24 cellular contexts compared by ENCODE assay signal in genomic region chr3:45819543-45819942, GRCh38. TPM values are rescaled to one million over a fixed set of nuclear protein-coding genes. Genes with fewer than 3 reads are reported as not detected.
DNase-seq lines count a peak whose midpoint lies in the region; ATAC-seq, FAIRE-seq and TF ChIP-seq lines count a peak whose summit lies in the region.
"Had no signal": no experiment of that assay in that cellular context is flagged by ENCODE, and none has a peak within 500 bp of the region (broad histone marks: within the 10 kb centered on the region; RNA-seq: fewer than 3 reads in every experiment).

No MANE protein-coding gene starts in this region.

- TF ChIP-seq RAD21 in HepG2 (CRISPR knock-in tag; IDR thresholded peaks at IDR 0.05): no peak

- POLR2A ChIA-PET in HepG2 (lab: Yijun Ruan, JAX): no interaction called here

- H3K4me1 ChIP-seq in skeletal muscle tissue (ENCODE audit: control insufficient read depth in 3 of 3, insufficient read depth in 3 of 3, low read length in 3 of 3): peaks cover 36 to 50% (median 40%) of the 10 kb centered on the region in 3 donors
- H3K4me1 ChIP-seq in HepG2 (ENCODE audit: insufficient read depth, low read length): no peaks in the 10 kb centered on the region

- intact Hi-C loops in HepG2 (cut with micrococcal nuclease; ENCODE audit: unreplicated experiment): no loop called here

- ATAC-seq in HepG2: no peak
- ATAC-seq: activated T-cell treated with anti-CD3 and anti-CD28 coated beads, Interleukin-2, amount 50 U/mL, for 72 hours; lower lobe of right lung; natural killer cell treated with Interleukin-12 subunit alpha and Interleukin-12 subunit beta and Interleukin-15 and Interleukin-18, amount 100 ng/mL, for 72 hours had no signal

- DNase-seq in GM03348 (ENCODE audit: low spot score): peak; percentile 37
- DNase-seq in RPMI7951 (ENCODE audit: low read depth): peak; percentile 52
- DNase-seq in fibroblast of the conjunctiva (ENCODE audit: low read depth): peak; percentile 10
- no peak for DNase-seq in NCI-H510A (lab: John Stamatoyannopoulos, UW)
- DNase-seq in activated CD8-positive, alpha-beta memory T cell treated with anti-CD3 and anti-CD28 coated beads, Interleukin-2, amount 50 U/mL, for 4 hours: no peak
- no peak for DNase-seq in HepG2 (ENCODE audit: low spot score)
- DNase-seq: activated CD4-positive, alpha-beta T cell treated with anti-CD3 and anti-CD28 coated beads, Interleukin-2, amount 10 ng/mL, durations not matched to agents 24 days and 14 days; activated naive CD4-positive, alpha-beta T cell treated with anti-CD3 and anti-CD28 coated beads for 36 hours; activated T-cell treated with anti-CD3 and anti-CD28 coated beads, Interleukin-2, amount 50 U/mL, for 72 hours; adrenal gland; DND-41; Kasumi-1; lower lobe of right lung; NCI-H1092 treated with DMSO at 0.1 percent for 48 hours; NCI-H2029; NCI-H69; SJCRH30; stimulated activated CD4-positive, alpha-beta T cell treated with anti-CD3 and anti-CD28 coated beads, Interleukin-2, amount 100 ng/mL, for 24 hours had no signal

- no TSS peak for BruUV-seq in HepG2 (replicated peaks; lab: Mats Ljungman, UMichigan)

- no peak overlapping the region for H3K4me2 ChIP-seq in HepG2 (ENCODE audit: low read depth, low read length)
- H3K4me2 ChIP-seq: smooth muscle cell had no signal

- TF ChIP-seq EP300 in HepG2 (IDR thresholded peaks at IDR 0.05; ENCODE audit: low read depth in 2 of 2, low read length in 2 of 2) (no peak), HepG2 (CRISPR knock-in tag; IDR thresholded peaks at IDR 0.05; ENCODE audit: borderline replicate concordance) (no peak)

- CTCF ChIA-PET in HepG2 (lab: Yijun Ruan, JAX; ENCODE audit: low intra/inter-chr PET ratio, low total read pairs): no interaction called here

- no peaks in the 10 kb centered on the region for H3K79me2 ChIP-seq in HepG2 (ENCODE audit: insufficient read depth, low read length)

- H3K36me3 ChIP-seq in skeletal muscle tissue (ENCODE audit: control insufficient read depth in 3 of 3, insufficient read depth in 3 of 3, low read length in 3 of 3): peaks cover 0 to 8% (median 1%) of the 10 kb centered on the region in 3 donors
- no peaks in the 10 kb centered on the region; a peak in 3 of 5 replicates for H3K36me3 ChIP-seq in HepG2 (replicated peaks in 1 of 2; ENCODE audit: control insufficient read depth in 1 of 2, insufficient read depth in 2 of 2, low read length in 2 of 2)
- H3K36me3 ChIP-seq: SJCRH30 had no signal

- no peak overlapping the region for H2AFZ ChIP-seq in HepG2 (ENCODE audit: low read length)

- TF ChIP-seq CTCF in HepG2 (CRISPR knock-in tag; IDR thresholded peaks at IDR 0.05): no peak

- H3K9ac ChIP-seq in skeletal muscle tissue (ENCODE audit: low read depth in 1 of 3, low read length in 3 of 3): no peak overlapping the region
- H3K9ac ChIP-seq in HepG2 (ENCODE audit: insufficient read depth, low read depth, low read length): no peak overlapping the region

- in situ Hi-C loops in HepG2 (cut with HindIII; ENCODE audit: extremely low pct_ligation_motif_present, low pct_unique_long_range_greater_than_20kb): no loop called here

- no peak for TF ChIP-seq POLR2A in HepG2 (IDR thresholded peaks at IDR 0.05; ENCODE audit: insufficient read depth in 1 of 2, low read depth in 2 of 2, low read length in 2 of 2)

- H3K4me3 ChIP-seq in skeletal muscle tissue (ENCODE audit: low read length in 3 of 3) (no peak overlapping the region), HepG2 (replicated peaks in 1 of 3; ENCODE audit: insufficient read depth in 1 of 3, low read depth in 2 of 3, low read length in 3 of 3) (no peak overlapping the region)
- H3K4me3 ChIP-seq: adrenal gland, lower lobe of right lung, SJCRH30, smooth muscle cell had no signal

- WGBS in HepG2 (ENCODE audit: low lambda C conversion rate): 55% methylated on average over 2 of the region's 2 CpGs

- no peak for FAIRE-seq in HepG2 (lab: Jason Lieb, UNC)

- H3K9me3 ChIP-seq in skeletal muscle tissue (ENCODE audit: control insufficient read depth in 3 of 3, low read length in 3 of 3): no peaks in the 10 kb centered on the region
- peaks cover 7% of the 10 kb centered on the region; the same call in 1 of the 2 replicates for H3K9me3 ChIP-seq in HepG2 (ENCODE audit: low read length)
- H3K9me3 ChIP-seq: adrenal gland, lower lobe of right lung, SJCRH30 had no signal

- peak overlapping the region; percentile 84 for H3K27ac ChIP-seq in skeletal muscle tissue (ENCODE audit: low read depth, low read length)
- no peak overlapping the region for H3K27ac ChIP-seq in HepG2 (ENCODE audit: extremely low read length, insufficient read depth, low read length)
- H3K27ac ChIP-seq: adrenal gland, epithelial cell of prostate, lower lobe of right lung, SJCRH30 had no signal

- H4K20me1 ChIP-seq in HepG2 (ENCODE audit: insufficient read depth, low read length): no peaks in the 10 kb centered on the region

- H3K27me3 ChIP-seq in skeletal muscle tissue (ENCODE audit: control insufficient read depth in 3 of 3, insufficient read depth in 3 of 3, low read length in 3 of 3) (no peaks in the 10 kb centered on the region), HepG2 (ENCODE audit: control insufficient read depth in 1 of 2, insufficient read depth in 2 of 2, low read length in 2 of 2) (no peaks in the 10 kb centered on the region)
- H3K27me3 ChIP-seq: adrenal gland, SJCRH30 had no signal

RNA-seq across cellular contexts. Expression of gene LZTFL1, which starts 22.4 kb away (rescaled TPM):
- total RNA-seq in RPMI7951 (2014; rRNA removed; shearing (Covaris generic)): 26.5 and 38.3 TPM in 2 replicates
- total RNA-seq in skeletal muscle tissue (6.8 TPM), HepG2 (2016; rRNA removed; fragmentation: Illumina TruSeq; extraction: Trizol) (16.6 and 27.3 TPM in 2 replicates)
- total RNA-seq in HepG2 (2016; cell fraction: cytosol; rRNA removed; fragmentation: Illumina TruSeq; extraction: Trizol; ENCODE audit: low read depth): 2.6 TPM in 2 replicates
- 18.6 and 27.9 TPM in 2 replicates for total RNA-seq in HepG2 (2016; cell fraction: insoluble cytoplasmic fraction; rRNA removed; fragmentation: Illumina TruSeq; extraction: Trizol)
- 7.0 and 7.7 TPM in 2 replicates for total RNA-seq in HepG2 (2016; cell fraction: membrane; rRNA removed; fragmentation: Illumina TruSeq; extraction: Trizol)
- 10.3 and 11.4 TPM in 2 replicates for total RNA-seq in HepG2 (2016; cell fraction: nucleus; rRNA removed; fragmentation: Illumina TruSeq; extraction: Trizol)
- polyA plus RNA-seq in HepG2 (2011; rRNA removed): 14.6 and 17.2 TPM in 2 replicates
- 12.9 and 17.7 TPM in 2 replicates for polyA plus RNA-seq in HepG2 (2011; cell fraction: cytosol; rRNA removed)
- 10.4 and 11.6 TPM in 2 replicates for polyA plus RNA-seq in HepG2 (2011; cell fraction: nucleus; rRNA removed)
- polyA plus RNA-seq in HepG2 (2012): 6.4 and 11.3 TPM in 2 replicates
- 2.7 and 4.1 TPM in 2 replicates for polyA plus RNA-seq in HepG2 (2016; cell fraction: cytosol; fragmentation: Illumina TruSeq; extraction: Trizol; ENCODE audit: low read depth)
- 25.3 and 28.2 TPM in 2 replicates for polyA plus RNA-seq in HepG2 (2016; cell fraction: insoluble cytoplasmic fraction; fragmentation: Illumina TruSeq; extraction: Trizol; ENCODE audit: low read depth)
- 5.7 and 6.5 TPM in 2 replicates for polyA plus RNA-seq in HepG2 (2016; cell fraction: membrane; fragmentation: Illumina TruSeq; extraction: Trizol; ENCODE audit: low read depth)
- polyA plus RNA-seq in HepG2 (2016; cell fraction: nucleus; fragmentation: Illumina TruSeq; extraction: Trizol; ENCODE audit: insufficient read depth, low read depth): 12.6 and 13.8 TPM in 2 replicates
- polyA minus RNA-seq in HepG2 (2011; rRNA and poly(A)+ RNA removed; ENCODE audit: low replicate concordance): 7.3 and 7.4 TPM in 2 replicates
- 4.0 and 6.9 TPM in 2 replicates for polyA minus RNA-seq in HepG2 (2011; cell fraction: cytosol; rRNA and poly(A)+ RNA removed)
- 9.0 and 12.6 TPM in 2 replicates for polyA minus RNA-seq in HepG2 (2011; cell fraction: nucleus; rRNA and poly(A)+ RNA removed)

RNA-seq across cellular contexts. Expression of gene SLC6A20, which starts 23.2 kb away (rescaled TPM):
- total RNA-seq in RPMI7951 (2014; rRNA removed; shearing (Covaris generic)): under 0.01 TPM in 1 of 2 replicates, not detected in the other
- total RNA-seq in skeletal muscle tissue (under 0.01 TPM), HepG2 (2016; rRNA removed; fragmentation: Illumina TruSeq; extraction: Trizol) (not detected in 2 replicates)
- not detected in 2 replicates for total RNA-seq in HepG2 (2016; cell fraction: cytosol; rRNA removed; fragmentation: Illumina TruSeq; extraction: Trizol; ENCODE audit: low read depth)
- total RNA-seq in HepG2 (2016; cell fraction: insoluble cytoplasmic fraction; rRNA removed; fragmentation: Illumina TruSeq; extraction: Trizol): not detected in 2 replicates
- not detected in 2 replicates for total RNA-seq in HepG2 (2016; cell fraction: membrane; rRNA removed; fragmentation: Illumina TruSeq; extraction: Trizol)
- not detected in 2 replicates for total RNA-seq in HepG2 (2016; cell fraction: nucleus; rRNA removed; fragmentation: Illumina TruSeq; extraction: Trizol)
- polyA plus RNA-seq in HepG2 (2011; rRNA removed): 0.04 TPM in 1 of 2 replicates, not detected in the other
- polyA plus RNA-seq in HepG2 (2011; cell fraction: cytosol; rRNA removed): not detected in 2 replicates
- not detected in 2 replicates for polyA plus RNA-seq in HepG2 (2011; cell fraction: nucleus; rRNA removed)
- polyA plus RNA-seq in HepG2 (2012): not detected in 2 replicates
- polyA plus RNA-seq in HepG2 (2016; cell fraction: cytosol; fragmentation: Illumina TruSeq; extraction: Trizol; ENCODE audit: low read depth): not detected in 2 replicates
- polyA plus RNA-seq in HepG2 (2016; cell fraction: insoluble cytoplasmic fraction; fragmentation: Illumina TruSeq; extraction: Trizol; ENCODE audit: low read depth): not detected in 2 replicates
- not detected in 2 replicates for polyA plus RNA-seq in HepG2 (2016; cell fraction: membrane; fragmentation: Illumina TruSeq; extraction: Trizol; ENCODE audit: low read depth)
- polyA plus RNA-seq in HepG2 (2016; cell fraction: nucleus; fragmentation: Illumina TruSeq; extraction: Trizol; ENCODE audit: insufficient read depth, low read depth): not detected in 2 replicates
- polyA minus RNA-seq in HepG2 (2011; rRNA and poly(A)+ RNA removed; ENCODE audit: low replicate concordance): not detected in 2 replicates
- polyA minus RNA-seq in HepG2 (2011; cell fraction: cytosol; rRNA and poly(A)+ RNA removed): not detected in 2 replicates
- polyA minus RNA-seq in HepG2 (2011; cell fraction: nucleus; rRNA and poly(A)+ RNA removed): not detected in 2 replicates
- total RNA-seq: activated CD4-positive, alpha-beta T cell treated with anti-CD3 and anti-CD28 coated beads, Interleukin-2, amount 10 ng/mL, durations not matched to agents 24 days and 14 days; activated naive CD4-positive, alpha-beta T cell treated with anti-CD3 and anti-CD28 coated beads for 36 hours; activated T-cell treated with anti-CD3 and anti-CD28 coated beads, Interleukin-2, amount 50 U/mL, for 72 hours; natural killer cell treated with Interleukin-12 subunit alpha and Interleukin-12 subunit beta and Interleukin-15 and Interleukin-18, amount 100 ng/mL, for 72 hours; osteoblast; SJCRH30 had no signal
- polyA plus RNA-seq: CD14-positive monocyte had no signal

Comparison
In these comparisons a context has a peak if more than half of its experiments do, and no peak if none do; other contexts are left out.
1. DNase-seq: peak in GM03348 (single experiment), RPMI7951 (single experiment) and fibroblast of the conjunctiva (single experiment); none in NCI-H510A (single experiment), activated CD8-positive, alpha-beta memory T cell treated with anti-CD3 and anti-CD28 coated beads, Interleukin-2, amount 50 U/mL, for 4 hours (single experiment) and HepG2 (single experiment).